ENCODE assay signal across 9 cellular contexts in the genomic region with DNA sequence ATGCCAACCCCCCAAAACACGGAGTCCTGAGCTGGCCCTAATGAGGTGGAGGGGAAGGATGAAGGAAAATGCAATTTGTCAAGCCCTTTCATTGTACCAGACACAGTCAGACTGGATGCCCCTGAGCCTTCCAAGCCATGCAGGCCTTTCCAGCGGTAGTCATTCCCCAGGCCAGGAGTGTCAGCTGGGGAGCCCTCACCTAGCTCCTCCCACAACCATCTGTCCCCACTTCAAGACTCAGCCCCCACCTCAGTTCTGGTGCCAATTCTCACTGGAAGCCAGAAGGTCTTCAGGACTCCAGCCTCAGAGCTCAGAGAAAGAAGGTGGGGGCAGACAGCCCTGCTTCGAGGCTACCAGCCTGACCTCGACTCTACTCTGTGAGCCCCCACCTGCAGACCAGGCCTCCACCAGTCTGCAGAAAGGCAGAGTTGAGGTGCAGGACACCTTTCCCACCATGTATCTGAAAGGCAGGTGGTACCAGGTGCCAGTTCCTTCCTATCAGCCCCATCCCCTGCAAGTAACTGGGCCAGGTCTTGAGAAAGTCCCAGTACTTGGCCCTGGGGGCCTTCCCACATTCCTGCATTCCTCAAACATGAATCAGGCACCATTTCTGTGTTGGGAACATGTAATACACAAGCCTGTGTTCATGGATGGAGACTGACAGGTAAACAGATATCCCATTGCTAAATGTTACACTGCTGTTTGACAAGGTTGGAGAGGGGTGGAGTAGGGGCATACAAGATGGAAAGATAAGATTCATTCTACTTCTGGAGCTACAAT.
DNase-seq lines count a peak whose midpoint lies in the region; ATAC-seq and TF ChIP-seq lines count a peak whose summit lies in the region.
"Had no signal": no experiment of that assay in that cellular context is flagged by ENCODE, and none has a peak within 500 bp of the region (broad histone marks: within the 10 kb centered on the region; RNA-seq: fewer than 3 reads in every experiment).

No MANE protein-coding gene starts in this region.

- H3K27me3 Mint-ChIP-seq in activated naive CD4-positive, alpha-beta T cell treated with anti-CD3 and anti-CD28 coated beads for 36 hours (ENCODE audit: low read depth), result no peaks in the 10 kb centered on the region
- peaks cover 33% of the 10 kb centered on the region for H3K27me3 Mint-ChIP-seq in type B pancreatic cell

- H3K27me3 ChIP-seq in SJSA1 (replicated peaks), result no peaks in the 10 kb centered on the region
- H3K27me3 ChIP-seq in foreskin keratinocyte, result peaks cover 16% of the 10 kb centered on the region

- H3K36me3 Mint-ChIP-seq in activated naive CD4-positive, alpha-beta T cell treated with anti-CD3 and anti-CD28 coated beads for 36 hours (ENCODE audit: low read depth), result peaks cover 12% of the 10 kb centered on the region
- H3K36me3 Mint-ChIP-seq in type B pancreatic cell, result no peaks in the 10 kb centered on the region

- no peaks in the 10 kb centered on the region for H3K9me3 Mint-ChIP-seq in activated naive CD4-positive, alpha-beta T cell treated with anti-CD3 and anti-CD28 coated beads for 36 hours
- no peaks in the 10 kb centered on the region for H3K9me3 Mint-ChIP-seq in type B pancreatic cell

- ATAC-seq in foreskin keratinocyte, result peak; percentile 68

- H3K4me1 Mint-ChIP-seq in activated naive CD4-positive, alpha-beta T cell treated with anti-CD3 and anti-CD28 coated beads for 36 hours (ENCODE audit: low read depth), result peaks cover 76% of the 10 kb centered on the region
- peaks cover 39% of the 10 kb centered on the region for H3K4me1 Mint-ChIP-seq in type B pancreatic cell (ENCODE audit: unreplicated experiment)

- H3K36me3 ChIP-seq in SJSA1, result peaks cover 4% of the 10 kb centered on the region

- peak overlapping the region; percentile 26 for H3K27ac Mint-ChIP-seq in activated naive CD4-positive, alpha-beta T cell treated with anti-CD3 and anti-CD28 coated beads for 36 hours
- peak overlapping the region; percentile 23 for H3K27ac Mint-ChIP-seq in type B pancreatic cell

- H3K4me3 ChIP-seq in SJSA1, result no peak overlapping the region

- intact Hi-C loops in activated naive CD4-positive, alpha-beta T cell treated with anti-CD3 and anti-CD28 coated beads for 36 hours (cut with micrococcal nuclease), result loop anchor here (5.0 to 10.0 kb wide), 2 partner anchors 127 to 230 kb away; no protein-coding TSS in a partner anchor

- H3K27ac ChIP-seq in SJSA1 (peak overlapping the region; percentile 70), foreskin keratinocyte (no peak overlapping the region)

- H3K4me3 Mint-ChIP-seq in activated naive CD4-positive, alpha-beta T cell treated with anti-CD3 and anti-CD28 coated beads for 36 hours, result no peak overlapping the region
- peak overlapping the region; percentile 13 for H3K4me3 Mint-ChIP-seq in type B pancreatic cell

- H3K9me3 ChIP-seq in SJSA1 (replicated peaks), result no peaks in the 10 kb centered on the region

- CTCF ChIA-PET in activated naive CD4-positive, alpha-beta T cell treated with anti-CD3 and anti-CD28 coated beads for 36 hours (lab: Charles Lee), result interaction anchor here (1.1 kb wide), 1 partner anchor 8 kb away, joined by 3 read pairs; no protein-coding TSS in a partner anchor

- peaks cover 54% of the 10 kb centered on the region for H3K4me1 ChIP-seq in SJSA1 (replicated peaks)
- peaks cover 36% of the 10 kb centered on the region for H3K4me1 ChIP-seq in foreskin keratinocyte

- TF ChIP-seq CTCF in foreskin keratinocyte (conservative IDR thresholded peaks at IDR 0.05), result no peak
- no peak for TF ChIP-seq CTCF in type B pancreatic cell (conservative IDR thresholded peaks at IDR 0.05)

- no peak for DNase-seq in activated naive CD4-positive, alpha-beta T cell treated with anti-CD3 and anti-CD28 coated beads for 36 hours
- DNase-seq in activated naive CD4-positive, alpha-beta T cell (lab: John Stamatoyannopoulos, UW), result no peak
- DNase-seq in SJSA1 (ENCODE audit: low read depth in 1 of 2, low spot score in 2 of 2), result peak; percentile 81 to 85
- peak; percentile 90 to 95 for DNase-seq in foreskin keratinocyte
- DNase-seq in type B pancreatic cell (ENCODE audit: extremely low spot score, unreplicated experiment), result no peak
- DNase-seq in NCI-H2227 (lab: John Stamatoyannopoulos, UW; ENCODE audit: unreplicated experiment), result no peak
- DNase-seq in hypothalamus (lab: John Stamatoyannopoulos, UW), result no peak
- no peak for DNase-seq in middle frontal gyrus (ENCODE audit: extremely low spot score, low spot score)
- DNase-seq: NCI-H1092 had no signal

Comparison
In these comparisons a context has a peak if more than half of its experiments do, and no peak if none do; other contexts are left out.
1. DNase-seq: peak in SJSA1 (2 of 2) and foreskin keratinocyte (2 of 2); none in activated naive CD4-positive, alpha-beta T cell treated with anti-CD3 and anti-CD28 coated beads for 36 hours (single experiment), activated naive CD4-positive, alpha-beta T cell (0 of 4), type B pancreatic cell (single experiment), NCI-H2227 (single experiment), hypothalamus (0 of 51) and middle frontal gyrus (single experiment).